Comparison of ENCODE assay signal across 8 cellular contexts in the genomic region with DNA sequence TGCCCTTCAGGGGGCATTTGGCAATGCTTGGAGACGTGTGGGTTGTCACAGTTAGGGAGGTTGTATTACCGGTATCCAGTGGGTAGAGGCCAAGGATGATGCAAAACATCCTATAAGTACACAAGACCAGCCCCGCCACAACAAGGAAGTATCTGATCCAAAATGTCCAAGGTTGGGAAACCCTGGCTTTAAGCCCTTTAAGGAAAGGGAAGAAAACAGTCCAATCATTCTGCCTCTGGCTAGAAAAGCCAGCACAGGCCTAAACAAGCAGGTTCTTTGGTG. TPM values are rescaled to one million over a fixed set of nuclear protein-coding genes. Genes with fewer than 3 reads are reported as not detected.
DNase-seq lines count a peak whose midpoint lies in the region; ATAC-seq, FAIRE-seq and TF ChIP-seq lines count a peak whose summit lies in the region.

No MANE protein-coding gene starts in this region.

- ATAC-seq in pancreas, result peak; percentile 17 to 38 (median 24)

- DNase-seq in esophagus squamous epithelium (lab: John Stamatoyannopoulos, UW) (no peak), pancreas (peak in 3 of 6 donors; percentile 49 to 61 (median 58)), OCI-M2 (lab: John Stamatoyannopoulos, UW; ENCODE audit: unreplicated experiment) (no peak), activated gamma-delta T cell treated with Interleukin-2 at 50 U/mL for 16 hours (no peak), AG20443 (ENCODE audit: low spot score) (no peak)
- no peak for DNase-seq in stimulated activated CD8-positive, alpha-beta memory T cell treated with anti-CD3 and anti-CD28 coated beads, Interleukin-4, amount 100 ng/mL, for 48 hours

- H3K79me2 ChIP-seq in OCI-LY1 (ENCODE audit: insufficient read depth, low read length), result peaks cover 13% of the 10 kb centered on the region

- H3K4me3 ChIP-seq in OCI-LY1 (ENCODE audit: low read depth, low read length, poor library complexity, severe bottlenecking) (peak overlapping the region; percentile 49), esophagus squamous epithelium (peak overlapping the region in 1 of 4 donors; percentile 47), pancreas (no peak overlapping the region)

- H3K9me3 ChIP-seq in ES-I3 (ENCODE audit: control insufficient read depth, insufficient read depth, low read length), result no peaks in the 10 kb centered on the region
- H3K9me3 ChIP-seq in OCI-LY1 (ENCODE audit: low read length), result no peaks in the 10 kb centered on the region
- H3K9me3 ChIP-seq in esophagus squamous epithelium, result no peaks in the 10 kb centered on the region
- no peaks in the 10 kb centered on the region for H3K9me3 ChIP-seq in pancreas

- no peak for TF ChIP-seq POLR2A in esophagus squamous epithelium (IDR thresholded peaks at IDR 0.05)

- 11 to 24% methylated on average over 3 of the region's 3 CpGs for WGBS in esophagus squamous epithelium, 2 donors
- WGBS in pancreas, 2 donors, result 10% methylated on average over 3 of the region's 3 CpGs

- H3K9ac ChIP-seq in ES-I3 (ENCODE audit: low read depth, low read length), result peak overlapping the region; percentile 51
- peak overlapping the region; percentile 99 for H3K9ac ChIP-seq in OCI-LY1 (ENCODE audit: low read length)

- H3K4me1 ChIP-seq in ES-I3 (ENCODE audit: insufficient read depth, low read length), result peaks cover 49% of the 10 kb centered on the region
- H3K4me1 ChIP-seq in OCI-LY1 (ENCODE audit: insufficient read depth, low read length, severe bottlenecking), result peaks cover 51% of the 10 kb centered on the region
- peaks cover 58 to 75% (median 71%) of the 10 kb centered on the region in 3 donors for H3K4me1 ChIP-seq in esophagus squamous epithelium
- H3K4me1 ChIP-seq in pancreas, result peaks cover 59 to 70% (median 62%) of the 10 kb centered on the region in 3 donors

- H4K20me1 ChIP-seq in OCI-LY1 (ENCODE audit: insufficient read depth, low read length), result no peaks in the 10 kb centered on the region

- H3K27me3 ChIP-seq in OCI-LY1 (ENCODE audit: insufficient read depth, low read length) (no peaks in the 10 kb centered on the region), esophagus squamous epithelium (no peaks in the 10 kb centered on the region), pancreas (no peaks in the 10 kb centered on the region)

- no peaks in the 10 kb centered on the region for H3F3A ChIP-seq in OCI-LY1 (ENCODE audit: insufficient read depth, low read length)

- H3K9me2 ChIP-seq in OCI-LY1 (ENCODE audit: low read depth, low read length), result no peaks in the 10 kb centered on the region

- peak overlapping the region; percentile 76 for H3K4me2 ChIP-seq in OCI-LY1 (ENCODE audit: low read length)

- H3K36me3 ChIP-seq in ES-I3 (ENCODE audit: insufficient read depth, low read length) (no peaks in the 10 kb centered on the region), OCI-LY1 (ENCODE audit: insufficient read depth, low read length) (0 out of 2 replicates have a peak, but pooled peaks cover 5% of the 10 kb centered on the region), esophagus squamous epithelium (no peaks in the 10 kb centered on the region), pancreas (no peaks in the 10 kb centered on the region)

- no peak for FAIRE-seq in pancreas (lab: Jason Lieb, UNC)

- no peak overlapping the region for H2AFZ ChIP-seq in OCI-LY1 (ENCODE audit: low read length)

- intact Hi-C loops in esophagus squamous epithelium (cut with DNase I), result no loop called here
- intact Hi-C loops in pancreas (cut with DNase I), result no loop called here

- no peak for TF ChIP-seq CTCF in OCI-LY1 (IDR thresholded peaks at IDR 0.05; ENCODE audit: low read length)
- TF ChIP-seq CTCF in esophagus squamous epithelium (IDR thresholded peaks at IDR 0.05), result no peak
- TF ChIP-seq CTCF in pancreas (IDR thresholded peaks at IDR 0.05), result no peak

- H3K27ac ChIP-seq in OCI-LY1 (ENCODE audit: low read depth, low read length, poor library complexity, severe bottlenecking) (peak overlapping the region; percentile 100), esophagus squamous epithelium (peak overlapping the region; percentile 97 to 100 (median 100)), pancreas (peak overlapping the region; percentile 94 to 99 (median 98))

RNA-seq across cellular contexts. Expression of a gene that starts 3.6 kb away (rescaled TPM):
- total RNA-seq in esophagus squamous epithelium, result 10 to 100 TPM; 21.5 to 26.3 (median 24.3) TPM
- total RNA-seq in pancreas, result 10 to 100 TPM; 11.3 to 25.6 (median 18.5) TPM
- 10 to 100 TPM; 10.8 to 13.9 TPM for polyA plus RNA-seq in pancreas
